18 cellular contexts compared by ENCODE assay signal in the genomic region with DNA sequence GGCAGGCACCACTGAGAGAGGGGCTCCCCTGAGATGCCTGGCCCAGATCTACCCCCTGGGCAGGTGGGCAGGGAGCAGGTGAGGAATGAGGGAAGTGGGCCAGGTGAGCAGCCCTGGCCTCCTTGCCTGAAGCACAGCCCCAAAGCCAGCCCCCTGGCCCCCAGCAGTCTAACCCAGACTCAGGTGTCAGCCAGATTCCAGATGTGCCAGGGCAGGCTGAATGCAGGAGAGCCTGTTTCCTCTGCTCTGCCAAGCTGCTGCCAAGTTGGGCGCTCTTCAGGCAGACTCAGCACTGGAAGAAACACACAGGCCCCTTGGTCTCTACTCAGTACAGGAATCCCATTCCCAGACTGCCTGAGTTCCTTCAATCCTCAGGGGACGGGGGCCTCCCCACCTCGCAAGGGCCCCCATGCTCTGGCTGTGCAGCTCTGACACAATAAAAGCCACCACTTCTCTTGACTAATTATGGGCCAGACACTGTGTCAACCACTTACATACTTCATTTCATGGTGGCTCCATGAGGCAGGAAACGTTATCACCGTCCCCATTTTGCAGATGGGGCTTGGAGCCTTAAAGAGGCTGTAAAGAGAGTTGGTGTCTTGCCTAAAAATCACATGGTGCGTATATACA. TPM values are rescaled to one million over a fixed set of nuclear protein-coding genes. Genes with fewer than 3 reads are reported as not detected.
DNase-seq lines count a peak whose midpoint lies in the region; ATAC-seq and TF ChIP-seq lines count a peak whose summit lies in the region.
"Had no signal": no experiment of that assay in that cellular context is flagged by ENCODE, and none has a peak within 500 bp of the region (broad histone marks: within the 10 kb centered on the region; RNA-seq: fewer than 3 reads in every experiment).

No MANE protein-coding gene starts in this region.

- no peak overlapping the region for H3K27ac ChIP-seq in mammary epithelial cell (ENCODE audit: insufficient read depth, low read depth, low read length)
- peak overlapping the region; percentile 63 to 73 (median 65) for H3K27ac ChIP-seq in thyroid gland
- H3K27ac ChIP-seq: C4-2B had no signal

- H3K27ac Mint-ChIP-seq in MCF 10A (ENCODE audit: low read depth, unreplicated experiment), result no peak overlapping the region
- H3K27ac Mint-ChIP-seq: H9, IgD-negative memory B cell had no signal

- H3K4me3 ChIP-seq in mammary epithelial cell (replicated peaks in 1 of 3; ENCODE audit: insufficient read depth in 1 of 3, low read depth in 2 of 3, low read length in 3 of 3) (no peak overlapping the region), thyroid gland (replicated peaks in 1 of 3) (no peak overlapping the region)

- no peak overlapping the region for H3K4me2 ChIP-seq in mammary epithelial cell (ENCODE audit: insufficient read depth, low read depth, low read length)

- TF ChIP-seq POLR2A in thyroid gland (IDR thresholded peaks at IDR 0.05), result no peak

- TF ChIP-seq CTCF in mammary epithelial cell (conservative IDR thresholded peaks at IDR 0.05 in 1 of 2, IDR thresholded peaks at IDR 0.05 in 1 of 2; ENCODE audit: extremely low read depth in 1 of 2, insufficient read depth in 1 of 2, low read depth in 1 of 2, low read length in 2 of 2), result no peak
- TF ChIP-seq CTCF in MCF 10A (IDR thresholded peaks at IDR 0.05; ENCODE audit: unreplicated experiment), result no peak
- TF ChIP-seq CTCF in thyroid gland (IDR thresholded peaks at IDR 0.05), result no peak

- ATAC-seq in esophagus mucosa (peak; percentile 30), Right ventricle myocardium superior (ENCODE audit: poor library complexity) (no peak)
- ATAC-seq: Panc1, Right ventricle myocardium inferior had no signal

- no peaks in the 10 kb centered on the region for H3K36me3 Mint-ChIP-seq in MCF 10A (ENCODE audit: insufficient read depth, unreplicated experiment)
- H3K36me3 Mint-ChIP-seq: IgD-negative memory B cell had no signal

- in situ Hi-C loops in mammary epithelial cell (cut with MboI; ENCODE audit: low sequenced_read_pairs in 2 of 2), result loop anchor here in 1 of 2 donors (5.0 kb wide), 1 partner anchor 110 kb away; no protein-coding TSS in a partner anchor

- H3K36me3 ChIP-seq in mammary epithelial cell (ENCODE audit: insufficient read depth, low read length) (no peaks in the 10 kb centered on the region), thyroid gland (no peaks in the 10 kb centered on the region)

- no peaks in the 10 kb centered on the region for H3K9me3 Mint-ChIP-seq in MCF 10A (ENCODE audit: unreplicated experiment)
- H3K9me3 Mint-ChIP-seq: H9, IgD-negative memory B cell had no signal

- H3K79me2 ChIP-seq in mammary epithelial cell (ENCODE audit: insufficient read depth, low read length), result no peaks in the 10 kb centered on the region

- peaks cover 18% of the 10 kb centered on the region for H3K4me1 Mint-ChIP-seq in MCF 10A (ENCODE audit: insufficient read depth, unreplicated experiment)
- H3K4me1 Mint-ChIP-seq: IgD-negative memory B cell had no signal

- peaks cover 31% of the 10 kb centered on the region for H3K4me1 ChIP-seq in mammary epithelial cell (ENCODE audit: insufficient read depth, low read length)
- H3K4me1 ChIP-seq in thyroid gland, result peaks cover 35 to 48% of the 10 kb centered on the region in 2 donors

- WGBS in mammary epithelial cell (ENCODE audit: low coverage, missing lambda C conversion rate), result 39% methylated on average over 5 of the region's 6 CpGs
- 43 to 62% methylated on average over 5 to 6 of the region's 6 CpGs for WGBS in thyroid gland, 2 donors

- H3K4me3 Mint-ChIP-seq in MCF 10A (ENCODE audit: unreplicated experiment), result no peak overlapping the region
- H3K4me3 Mint-ChIP-seq: H9, IgD-negative memory B cell had no signal

- CTCF ChIA-PET in mammary epithelial cell (lab: Charles Lee; ENCODE audit: low non-redundant PET), result no interaction called here
- CTCF ChIA-PET in MCF 10A (lab: Yijun Ruan, JAX), result interaction anchor here (3.8 to 14.5 kb wide), 2 partner anchors 53 to 114 kb away, joined by 15 to 373 read pairs; a partner anchor contains a TSS

- POLR2A ChIA-PET in MCF 10A (lab: Yijun Ruan, JAX), result interaction anchor here (0.7 to 1.0 kb wide), 2 partner anchors 86 to 171 kb away, joined by 3 read pairs; no protein-coding TSS in a partner anchor

- H4K20me1 ChIP-seq in mammary epithelial cell (ENCODE audit: insufficient read depth, low read length), result no peaks in the 10 kb centered on the region

- no peaks in the 10 kb centered on the region for H3K27me3 Mint-ChIP-seq in MCF 10A (ENCODE audit: insufficient read depth, unreplicated experiment)

- dilution Hi-C loops in mammary epithelial cell (cut with HindIII; ENCODE audit: low sequenced_read_pairs), result loop anchor here (5.0 to 10.0 kb wide), 2 partner anchors 53 to 70 kb away; no protein-coding TSS in a partner anchor

- DNase-seq in mammary epithelial cell, result no peak
- DNase-seq in MCF 10A (ENCODE audit: unreplicated experiment), result no peak
- peak; percentile 28 for DNase-seq in NCI-H69 (lab: John Stamatoyannopoulos, UW)
- peak; percentile 78 to 88 for DNase-seq in thyroid gland
- DNase-seq in Right ventricle myocardium superior, result no peak
- no peak for DNase-seq in iPS-NIHi7 (ENCODE audit: extremely low spot score)
- no peak for DNase-seq in LoVo (ENCODE audit: low spot score)
- DNase-seq: H9, NCI-H1694, NCI-H2171, NCI-H526, T-helper 1 cell, T-helper 9 cell had no signal

- no TSS peak for BruUV-seq in mammary epithelial cell (replicated peaks; lab: Mats Ljungman, UMichigan)
- BruUV-seq in MCF 10A (replicated peaks; lab: Mats Ljungman, UMichigan), result no TSS peak

- no peaks in the 10 kb centered on the region for H3K9me3 ChIP-seq in mammary epithelial cell (replicated peaks; ENCODE audit: insufficient read depth, low read length)
- no peaks in the 10 kb centered on the region for H3K9me3 ChIP-seq in thyroid gland

- peak overlapping the region; percentile 37 for H2AFZ ChIP-seq in mammary epithelial cell (ENCODE audit: low read depth, low read length)

- intact Hi-C loops in mammary epithelial cell (cut with micrococcal nuclease), result no loop called here
- intact Hi-C loops in MCF 10A (cut with micrococcal nuclease), result no loop called here
- intact Hi-C loops in thyroid gland (cut with DNase I), result no loop called here
- intact Hi-C loops in Right ventricle myocardium superior (cut with DNase I), result loop anchor here (10.0 kb wide), 1 partner anchor 197 kb away; no protein-coding TSS in a partner anchor

- H3K27me3 ChIP-seq in mammary epithelial cell (ENCODE audit: insufficient read depth, low read length), result no peaks in the 10 kb centered on the region
- no peaks in the 10 kb centered on the region for H3K27me3 ChIP-seq in thyroid gland

- H3K9ac ChIP-seq in mammary epithelial cell (ENCODE audit: insufficient read depth, low read length), result no peak overlapping the region

RNA-seq across cellular contexts. Expression of a gene that starts 20.4 kb away (rescaled TPM):
- total RNA-seq in mammary epithelial cell (1 to 10 TPM; 3.0 to 3.5 TPM), MCF 10A (2022) (1.7 and 1.9 TPM in 2 replicates), esophagus mucosa (21.9 TPM), thyroid gland (10 to 100 TPM; 11.9 to 32.3 (median 17.5) TPM), Right ventricle myocardium superior (1.8 TPM)
- polyA plus RNA-seq in mammary epithelial cell, result 4.0 TPM
- polyA minus RNA-seq in mammary epithelial cell, result 2.0 TPM

RNA-seq across cellular contexts. Expression of a gene that starts 36.2 kb away (rescaled TPM):
- total RNA-seq in mammary epithelial cell (100 to 1,000 TPM in 1 of 2 donors, 10 to 100 TPM in 1; 77.3 to 181 TPM), MCF 10A (2022) (206 and 248 TPM in 2 replicates), esophagus mucosa (146 TPM), thyroid gland (10 to 100 TPM; 22.3 to 53.2 (median 29.3) TPM), Right ventricle myocardium superior (7.3 TPM)
- 91.7 TPM for polyA plus RNA-seq in mammary epithelial cell
- polyA minus RNA-seq in mammary epithelial cell, result 181 TPM
- polyA plus RNA-seq: IgD-negative memory B cell had no signal

RNA-seq across cellular contexts. Expression of a gene that starts 45.0 kb away (rescaled TPM):
- 10 to 100 TPM; 13.3 to 14.8 TPM for total RNA-seq in mammary epithelial cell
- 4.6 TPM for polyA plus RNA-seq in mammary epithelial cell
- polyA minus RNA-seq in mammary epithelial cell, result 5.6 TPM
- 8.3 and 13.2 TPM in 2 replicates for total RNA-seq in MCF 10A (2022)
- total RNA-seq in esophagus mucosa, result 11.4 TPM
- total RNA-seq in thyroid gland, result 10 to 100 TPM in 3 of 4 donors, 1 to 10 TPM in 1; 4.3 to 21.8 (median 15.3) TPM
- 10.1 TPM for total RNA-seq in Right ventricle myocardium superior

Comparison
In these comparisons a context has a peak if more than half of its experiments do, and no peak if none do; other contexts are left out.
1. DNase-seq: peak in NCI-H69 (single experiment) and thyroid gland (2 of 2); none in mammary epithelial cell (single experiment), MCF 10A (single experiment), Right ventricle myocardium superior (single experiment), iPS-NIHi7 (single experiment) and LoVo (single experiment).